ENCODE assay signal across 19 cellular contexts in the genomic region with DNA sequence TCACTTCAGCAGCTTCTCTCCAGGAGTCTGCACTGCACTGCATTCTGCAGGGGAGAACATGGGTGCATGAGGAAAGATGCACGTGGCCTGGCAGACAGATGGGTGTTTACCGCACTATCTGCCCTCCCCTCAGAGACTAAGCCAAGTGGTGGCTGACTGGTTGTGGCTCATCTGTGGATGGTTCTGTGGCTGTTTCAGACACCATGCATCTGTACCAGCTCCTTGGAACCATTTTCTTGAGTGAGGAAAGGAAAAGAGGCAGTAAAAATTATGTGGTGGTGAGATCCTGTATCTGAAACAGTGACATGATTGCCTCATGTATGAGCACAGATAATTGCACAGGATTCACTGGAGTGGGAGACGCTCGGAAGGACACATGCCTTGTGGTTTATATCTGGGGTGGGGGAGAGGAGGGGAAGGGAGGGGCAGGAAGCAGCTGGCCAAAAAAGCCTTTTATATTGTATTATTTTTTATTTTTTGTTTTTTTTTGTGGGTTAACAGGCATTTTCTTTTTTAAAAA.
DNase-seq lines count a peak whose midpoint lies in the region; ATAC-seq and TF ChIP-seq lines count a peak whose summit lies in the region.
"Had no signal": no experiment of that assay in that cellular context is flagged by ENCODE, and none has a peak within 500 bp of the region (broad histone marks: within the 10 kb centered on the region; RNA-seq: fewer than 3 reads in every experiment).

No MANE protein-coding gene starts in this region.

- H3K9me3 Mint-ChIP-seq in activated CD8-positive, alpha-beta T cell treated with anti-CD3 and anti-CD28 coated beads for 36 hours: no peaks in the 10 kb centered on the region
- H3K9me3 Mint-ChIP-seq in activated CD8-positive, alpha-beta T cell treated with anti-CD3 and anti-CD28 coated beads, Interleukin-2, amount 10 ng/mL, durations not matched to agents 7 days and 5 days (ENCODE audit: insufficient read depth): no peaks in the 10 kb centered on the region
- H3K9me3 Mint-ChIP-seq in naive B cell: no peaks in the 10 kb centered on the region

- TF ChIP-seq POLR2A in gastroesophageal sphincter (IDR thresholded peaks at IDR 0.05) (no peak), body of pancreas (IDR thresholded peaks at IDR 0.05) (no peak)

- H3K27me3 Mint-ChIP-seq in activated CD8-positive, alpha-beta T cell treated with anti-CD3 and anti-CD28 coated beads for 36 hours: no peaks in the 10 kb centered on the region
- H3K27me3 Mint-ChIP-seq in activated CD8-positive, alpha-beta T cell treated with anti-CD3 and anti-CD28 coated beads, Interleukin-2, amount 10 ng/mL, durations not matched to agents 7 days and 5 days (ENCODE audit: low read depth): peaks cover 21% of the 10 kb centered on the region
- no peaks in the 10 kb centered on the region for H3K27me3 Mint-ChIP-seq in naive B cell

- no peak overlapping the region for H3K4me3 Mint-ChIP-seq in activated CD8-positive, alpha-beta T cell treated with anti-CD3 and anti-CD28 coated beads for 36 hours
- H3K4me3 Mint-ChIP-seq in activated CD8-positive, alpha-beta T cell treated with anti-CD3 and anti-CD28 coated beads, Interleukin-2, amount 10 ng/mL, durations not matched to agents 7 days and 5 days: no peak overlapping the region
- peak overlapping the region in 5 of 8 donors; percentile 0 to 73 (median 8) for H3K4me3 Mint-ChIP-seq in naive B cell
- H3K4me3 Mint-ChIP-seq: T-helper 1 cell treated with Interleukin-12 subunit alpha and Interleukin-12 subunit beta and Interleukin-4 antibody, amounts not matched to agents 30 μg/mL and 1 μg/mL, for 36 hours had no signal

- POLR2A ChIA-PET in activated CD8-positive, alpha-beta T cell treated with anti-CD3 and anti-CD28 coated beads for 36 hours (lab: Charles Lee): no interaction called here
- POLR2A ChIA-PET in activated CD8-positive, alpha-beta T cell treated with anti-CD3 and anti-CD28 coated beads, Interleukin-2, amount 10 ng/mL, durations not matched to agents 7 days and 5 days (lab: Charles Lee): no interaction called here

- no peak overlapping the region for H3K27ac Mint-ChIP-seq in activated CD8-positive, alpha-beta T cell treated with anti-CD3 and anti-CD28 coated beads for 36 hours
- no peak overlapping the region for H3K27ac Mint-ChIP-seq in activated CD8-positive, alpha-beta T cell treated with anti-CD3 and anti-CD28 coated beads, Interleukin-2, amount 10 ng/mL, durations not matched to agents 7 days and 5 days
- H3K27ac Mint-ChIP-seq in naive B cell: peak overlapping the region in 2 of 6 donors; percentile 29 to 60
- H3K27ac Mint-ChIP-seq: T-helper 1 cell treated with Interleukin-12 subunit alpha and Interleukin-12 subunit beta and Interleukin-4 antibody, amounts not matched to agents 30 μg/mL and 1 μg/mL, for 36 hours had no signal

- 35 to 74% methylated on average over 2 to 4 of the region's 4 CpGs for WGBS in gastroesophageal sphincter (ENCODE audit: low coverage in 1 of 2), 2 donors
- WGBS in body of pancreas, 2 donors: 63 to 76% methylated on average over 4 of the region's 4 CpGs

- CTCF ChIA-PET in activated CD8-positive, alpha-beta T cell treated with anti-CD3 and anti-CD28 coated beads for 36 hours (lab: Charles Lee): interaction anchor here (1.5 to 1.7 kb wide), 2 partner anchors 81 kb away, joined by 3 to 5 read pairs; no protein-coding TSS in a partner anchor
- CTCF ChIA-PET in activated CD8-positive, alpha-beta T cell treated with anti-CD3 and anti-CD28 coated beads, Interleukin-2, amount 10 ng/mL, durations not matched to agents 7 days and 5 days (lab: Charles Lee): no interaction called here

- TF ChIP-seq CTCF in activated CD8-positive, alpha-beta T cell treated with anti-CD3 and anti-CD28 coated beads for 36 hours (IDR thresholded peaks at IDR 0.05): no peak
- TF ChIP-seq CTCF in gastroesophageal sphincter (IDR thresholded peaks at IDR 0.05) (no peak), body of pancreas (IDR thresholded peaks at IDR 0.05) (no peak)

- no peak for TF ChIP-seq EP300 in gastroesophageal sphincter (IDR thresholded peaks at IDR 0.05)

- peak; percentile 13 for ATAC-seq in activated CD8-positive, alpha-beta T cell treated with anti-CD3 and anti-CD28 coated beads for 36 hours
- no peak for ATAC-seq in activated CD8-positive, alpha-beta T cell treated with anti-CD3 and anti-CD28 coated beads, Interleukin-2, amount 10 ng/mL, durations not matched to agents 7 days and 5 days
- peak in 1 of 2 donors; percentile 32 for ATAC-seq in naive B cell (ENCODE audit: low read depth in 2 of 2)
- ATAC-seq in gastroesophageal sphincter: no peak
- ATAC-seq in HG02870 (IDR thresholded peaks at IDR 0.05; ENCODE audit: unreplicated experiment): no peak
- ATAC-seq in body of pancreas: no peak

- no peak overlapping the region for H3K27ac ChIP-seq in gastroesophageal sphincter
- no peak overlapping the region for H3K27ac ChIP-seq in body of pancreas
- H3K27ac ChIP-seq: 22Rv1 had no signal

- H3K36me3 ChIP-seq in gastroesophageal sphincter: no peaks in the 10 kb centered on the region
- H3K36me3 ChIP-seq in body of pancreas (replicated peaks in 1 of 2; ENCODE audit: insufficient read depth in 1 of 2, low read depth in 2 of 2): no peaks in the 10 kb centered on the region

- H3K4me1 Mint-ChIP-seq in activated CD8-positive, alpha-beta T cell treated with anti-CD3 and anti-CD28 coated beads for 36 hours (ENCODE audit: low read depth): peaks cover 8% of the 10 kb centered on the region
- peaks cover 3% of the 10 kb centered on the region for H3K4me1 Mint-ChIP-seq in activated CD8-positive, alpha-beta T cell treated with anti-CD3 and anti-CD28 coated beads, Interleukin-2, amount 10 ng/mL, durations not matched to agents 7 days and 5 days (ENCODE audit: low read depth)
- H3K4me1 Mint-ChIP-seq in naive B cell: peaks cover 7 to 33% (median 13%) of the 10 kb centered on the region in 3 donors

- H3K4me3 ChIP-seq in gastroesophageal sphincter (no peak overlapping the region), body of pancreas (no peak overlapping the region)

- H3K36me3 Mint-ChIP-seq in activated CD8-positive, alpha-beta T cell treated with anti-CD3 and anti-CD28 coated beads for 36 hours (ENCODE audit: low read depth): no peaks in the 10 kb centered on the region
- H3K36me3 Mint-ChIP-seq in activated CD8-positive, alpha-beta T cell treated with anti-CD3 and anti-CD28 coated beads, Interleukin-2, amount 10 ng/mL, durations not matched to agents 7 days and 5 days (ENCODE audit: low read depth): no peaks in the 10 kb centered on the region
- H3K36me3 Mint-ChIP-seq in naive B cell: no peaks in the 10 kb centered on the region

- no peaks in the 10 kb centered on the region for H3K9me3 ChIP-seq in gastroesophageal sphincter
- no peaks in the 10 kb centered on the region for H3K9me3 ChIP-seq in body of pancreas

- H3K27me3 ChIP-seq in gastroesophageal sphincter: peaks cover 12% of the 10 kb centered on the region
- no peaks in the 10 kb centered on the region for H3K27me3 ChIP-seq in body of pancreas

- DNase-seq in activated CD8-positive, alpha-beta T cell treated with anti-CD3 and anti-CD28 coated beads for 36 hours: no peak
- DNase-seq in activated CD8-positive, alpha-beta T cell treated with anti-CD3 and anti-CD28 coated beads, Interleukin-2, amount 10 ng/mL, durations not matched to agents 7 days and 5 days: no peak
- peak; percentile 61 for DNase-seq in NOMO-1 treated with dmso at 0.1 percent for 144 hours (lab: John Stamatoyannopoulos, UW; ENCODE audit: unreplicated experiment)
- DNase-seq in naive B cell: peak; percentile 7
- no peak for DNase-seq in NCI-H1105 treated with DMSO at 0.1 percent for 48 hours (lab: John Stamatoyannopoulos, UW)
- DNase-seq in body of pancreas: no peak
- DNase-seq: C1 segment of cervical spinal cord, DMS 273 treated with DMSO at 0.1 percent for 48 hours, GF-D8, KG1, NCI-H1417 treated with DMSO at 0.1 percent for 48 hours, NCI-H1930, NCI-H446 treated with DMSO at 0.1 percent for 48 hours, NCI-H774, Right ventricle myocardium superior had no signal

- H3K4me1 ChIP-seq in gastroesophageal sphincter (no peaks in the 10 kb centered on the region), body of pancreas (no peaks in the 10 kb centered on the region)

- intact Hi-C loops in activated CD8-positive, alpha-beta T cell treated with anti-CD3 and anti-CD28 coated beads for 36 hours (cut with micrococcal nuclease): no loop called here
- intact Hi-C loops in body of pancreas (cut with DNase I): no loop called here

Comparison
In these comparisons a context has a peak if more than half of its experiments do, and no peak if none do; other contexts are left out.
1. DNase-seq: peak in NOMO-1 treated with dmso at 0.1 percent for 144 hours (single experiment) and naive B cell (single experiment); none in activated CD8-positive, alpha-beta T cell treated with anti-CD3 and anti-CD28 coated beads for 36 hours (single experiment), activated CD8-positive, alpha-beta T cell treated with anti-CD3 and anti-CD28 coated beads, Interleukin-2, amount 10 ng/mL, durations not matched to agents 7 days and 5 days (single experiment), NCI-H1105 treated with DMSO at 0.1 percent for 48 hours (single experiment) and body of pancreas (0 of 4).
2. H3K4me3 Mint-ChIP-seq: peak in naive B cell (5 of 8); none in activated CD8-positive, alpha-beta T cell treated with anti-CD3 and anti-CD28 coated beads for 36 hours (single experiment) and activated CD8-positive, alpha-beta T cell treated with anti-CD3 and anti-CD28 coated beads, Interleukin-2, amount 10 ng/mL, durations not matched to agents 7 days and 5 days (single experiment).